In genomic region chr4:40656221-40656863, GRCh38 we compare ENCODE assay signal across 11 cellular contexts. TPM values are rescaled to one million over a fixed set of nuclear protein-coding genes. Genes with fewer than 3 reads are reported as not detected.
A peak's percentile ranks its signal among the peaks of the same experiment; 100 is the strongest.
DNase-seq lines count a peak whose midpoint lies in the region; ATAC-seq and TF ChIP-seq lines count a peak whose summit lies in the region.
"Had no signal": no experiment of that assay in that cellular context is flagged by ENCODE, and none has a peak within 500 bp of the region (broad histone marks: within the 10 kb centered on the region; RNA-seq: fewer than 3 reads in every experiment).

No MANE protein-coding gene starts in this region.

- H3K4me3 ChIP-seq in GM23338 (no peak overlapping the region), neural progenitor cell (no peak overlapping the region)
- H3K4me3 ChIP-seq: GM23248, heart right ventricle had no signal

- H3K9me3 Mint-ChIP-seq in GM23338 (no peaks in the 10 kb centered on the region; the same call in 2 of the 3 replicates), neural progenitor cell (no peaks in the 10 kb centered on the region)

- peaks cover 8% of the 10 kb centered on the region for H3K4me1 Mint-ChIP-seq in GM23338
- peaks cover 8% of the 10 kb centered on the region for H3K4me1 Mint-ChIP-seq in neural progenitor cell
- peaks cover 2% of the 10 kb centered on the region for H3K4me1 Mint-ChIP-seq in T-helper 17 cell

- no peaks in the 10 kb centered on the region for H3K9me2 ChIP-seq in GM23338 (ENCODE audit: insufficient read depth)

- H3K36me3 Mint-ChIP-seq in GM23338 (ENCODE audit: low read depth) (no peaks in the 10 kb centered on the region), neural progenitor cell (no peaks in the 10 kb centered on the region), T-helper 17 cell (ENCODE audit: low read depth) (no peaks in the 10 kb centered on the region)

- no peak overlapping the region for H3K4me2 ChIP-seq in GM23338
- no peak overlapping the region for H3K4me2 ChIP-seq in neural progenitor cell

- H3K27me3 Mint-ChIP-seq in GM23338 (ENCODE audit: insufficient read depth, low read depth, poor library complexity) (peaks cover 12% of the 10 kb centered on the region), neural progenitor cell (ENCODE audit: insufficient read depth, low read depth) (peaks cover 2% of the 10 kb centered on the region), T-helper 17 cell (no peaks in the 10 kb centered on the region)

- H4K20me1 ChIP-seq in GM23338 (replicated peaks; ENCODE audit: insufficient read depth) (no peaks in the 10 kb centered on the region), neural progenitor cell (ENCODE audit: low read depth) (no peaks in the 10 kb centered on the region)

- no peak overlapping the region for H3K9ac ChIP-seq in neural progenitor cell
- H3K9ac ChIP-seq: GM23248 had no signal

- H3K79me2 ChIP-seq in GM23338 (replicated peaks; ENCODE audit: insufficient read depth) (no peaks in the 10 kb centered on the region), neural progenitor cell (ENCODE audit: low read depth) (no peaks in the 10 kb centered on the region)

- TF ChIP-seq CTCF in GM23338 (conservative IDR thresholded peaks at IDR 0.05; ENCODE audit: low read depth in 2 of 2) (no peak), neural progenitor cell (IDR thresholded peaks at IDR 0.05) (no peak)

- no peak overlapping the region for H3K27ac ChIP-seq in GM23338 (ENCODE audit: low read depth)
- H3K27ac ChIP-seq in neural progenitor cell = no peak overlapping the region
- H3K27ac ChIP-seq: GM23248, heart right ventricle had no signal

- no peak overlapping the region for H3K27ac Mint-ChIP-seq in GM23338
- no peak overlapping the region for H3K27ac Mint-ChIP-seq in neural progenitor cell
- no peak overlapping the region for H3K27ac Mint-ChIP-seq in T-helper 17 cell

- H3K27me3 ChIP-seq in GM23338 (ENCODE audit: insufficient read depth) = no peaks in the 10 kb centered on the region
- H3K27me3 ChIP-seq in neural progenitor cell = no peaks in the 10 kb centered on the region
- H3K27me3 ChIP-seq: heart right ventricle had no signal

- ATAC-seq in GM19025 (IDR thresholded peaks at IDR 0.05; ENCODE audit: low read depth, unreplicated experiment) (peak; percentile 94), GM23338 (no peak), HG03520 (IDR thresholded peaks at IDR 0.05; ENCODE audit: unreplicated experiment) (peak; percentile 90), T-helper 17 cell (no peak)
- ATAC-seq: heart right ventricle had no signal

- H3F3A ChIP-seq in GM23338 (replicated peaks; ENCODE audit: low read depth) (no peaks in the 10 kb centered on the region), neural progenitor cell (ENCODE audit: low read depth) (peaks cover 12% of the 10 kb centered on the region)

- no peaks in the 10 kb centered on the region for H3K9me3 ChIP-seq in neural progenitor cell (ENCODE audit: low read depth)
- no peaks in the 10 kb centered on the region for H3K9me3 ChIP-seq in T-helper 17 cell (ENCODE audit: control insufficient read depth, low read length, poor library complexity, severe bottlenecking)
- H3K9me3 ChIP-seq: heart right ventricle had no signal

- H3K4me1 ChIP-seq in GM23338 (ENCODE audit: insufficient read depth) = peaks cover 14% of the 10 kb centered on the region; the same call in 1 of the 2 replicates
- peaks cover 9% of the 10 kb centered on the region for H3K4me1 ChIP-seq in neural progenitor cell

- DNase-seq in GM23338 (ENCODE audit: low spot score) (no peak), neural progenitor cell (ENCODE audit: low spot score) (no peak), DMS53 treated with DMSO at 0.1 percent for 48 hours (lab: John Stamatoyannopoulos, UW; ENCODE audit: unreplicated experiment) (no peak), T-helper 17 cell (no peak), A172 (ENCODE audit: low spot score) (no peak), SHP77 (lab: John Stamatoyannopoulos, UW) (no peak)
- DNase-seq: GM23248, heart right ventricle, NCI-H446 had no signal

- no peaks in the 10 kb centered on the region for H3K36me3 ChIP-seq in GM23338 (ENCODE audit: insufficient read depth)
- H3K36me3 ChIP-seq in neural progenitor cell = no peaks in the 10 kb centered on the region
- H3K36me3 ChIP-seq: heart right ventricle had no signal

- no peak overlapping the region for H3K4me3 Mint-ChIP-seq in GM23338
- H3K4me3 Mint-ChIP-seq in neural progenitor cell = no peak overlapping the region
- no peak overlapping the region for H3K4me3 Mint-ChIP-seq in T-helper 17 cell

- H2AFZ ChIP-seq in GM23338 (peak overlapping the region; percentile 69; the same call in 1 of the 2 replicates), neural progenitor cell (replicated peaks) (peak overlapping the region; percentile 57)
- H2AFZ ChIP-seq: GM23248 had no signal

TF ChIP-seq in GM23338, 12 proteins besides CTCF, POLR2A, EP300 and RAD21 (continues in another document):
- TF ChIP-seq EZH2phosphoT487 (IDR thresholded peaks at IDR 0.05; ENCODE audit: unreplicated experiment) (no peak), STAT1 (IDR thresholded peaks at IDR 0.05; ENCODE audit: unreplicated experiment) (no peak), ETS1 (IDR thresholded peaks at IDR 0.05) (no peak), ZNF462 (CRISPR knock-in tag; IDR thresholded peaks at IDR 0.05) (no peak), ZNF114 (CRISPR knock-in tag; IDR thresholded peaks at IDR 0.05) (no peak), CREB1 (CRISPR knock-in tag; IDR thresholded peaks at IDR 0.05; ENCODE audit: low read depth) (no peak)

RNA-seq across cellular contexts. Expression of gene RBM47, which starts 26.7 kb away (rescaled TPM):
- 125 and 139 TPM in 2 replicates for total RNA-seq in GM23338 (2014; rRNA removed; shearing (Covaris generic))
- polyA plus RNA-seq in GM23338 (2016; fragmentation: Nextera tagmentation; extraction: Ambion mirVana) = 31.8 and 35.6 TPM in 2 replicates
- total RNA-seq in neural progenitor cell (ENCODE audit: low replicate concordance) (2.9 and 6.1 TPM in 2 replicates), T-helper 17 cell (1 to 10 TPM in 1 of 2 donors, under 1 TPM in 1; 0.91 to 3.4 TPM)
- total RNA-seq in A172 (2014; rRNA removed; shearing (Covaris generic)) = 2.8 and 4.9 TPM in 2 replicates

Comparison
In these comparisons a context has a peak if more than half of its experiments do, and no peak if none do; other contexts are left out.
1. ATAC-seq: peak in GM19025 (single experiment) and HG03520 (single experiment); none in GM23338 (single experiment) and T-helper 17 cell (single experiment).
2. RNA of gene RBM47, which starts 26.7 kb away (total RNA-seq): 125 to 139 TPM in GM23338; 2.8 to 4.9 TPM in A172, 0.91 to 3.4 TPM in T-helper 17 cell and 2.9 to 6.1 TPM in neural progenitor cell; every median in the first group is over 10 times any median in the second.